ENCODE assay signal across 8 cellular contexts in the genomic region with DNA sequence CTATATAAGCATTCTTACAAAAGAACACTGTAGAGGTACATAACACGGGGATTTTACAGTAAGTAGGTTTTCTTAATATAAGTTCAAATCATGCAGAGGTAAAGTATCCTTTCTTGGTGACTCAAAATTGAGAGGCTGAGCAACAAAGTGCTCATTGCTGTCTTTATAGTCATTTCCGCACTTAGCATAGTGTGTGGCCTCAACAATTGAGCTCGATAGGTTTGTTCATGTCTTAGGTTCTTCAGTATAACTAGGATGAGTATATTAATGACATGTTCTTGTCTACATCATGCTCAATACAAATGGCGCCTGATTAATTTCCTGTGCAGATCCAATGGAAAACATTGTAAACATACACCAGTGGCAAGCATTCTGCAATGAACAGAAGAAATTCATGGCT. TPM values are rescaled to one million over a fixed set of nuclear protein-coding genes. Genes with fewer than 3 reads are reported as not detected.
A peak's percentile ranks its signal among the peaks of the same experiment; 100 is the strongest.
DNase-seq lines count a peak whose midpoint lies in the region; ATAC-seq and TF ChIP-seq lines count a peak whose summit lies in the region.

No MANE protein-coding gene starts in this region.

- H3K4me2 ChIP-seq in GM23338, result peak overlapping the region; percentile 86

- no peaks in the 10 kb centered on the region for H3K36me3 ChIP-seq in GM23338 (ENCODE audit: insufficient read depth)

- no peak overlapping the region for H3K27ac Mint-ChIP-seq in GM23338
- H3K27ac Mint-ChIP-seq in activated T-helper 2 cell treated with anti-CD3 and anti-CD28 coated beads, Interferon-gamma antibody, Interleukin-2, Interleukin-4, amounts not matched to agents 10 μg/mL and 5 μg/mL and 100 μg/mL, durations not matched to agents 14 hours and 24 hours and 36 hours, result peak overlapping the region; percentile 78

- ATAC-seq in GM23338 (no peak), GM19023 (IDR thresholded peaks at IDR 0.05; ENCODE audit: unreplicated experiment) (no peak)

- TF ChIP-seq CTCF in AG04449 (IDR thresholded peaks at IDR 0.05; ENCODE audit: insufficient read depth, low read length, missing control alignments), result no peak
- TF ChIP-seq CTCF in GM23338 (conservative IDR thresholded peaks at IDR 0.05; ENCODE audit: low read depth in 2 of 2), result no peak

- intact Hi-C loops in activated T-helper 2 cell treated with anti-CD3 and anti-CD28 coated beads, Interferon-gamma antibody, Interleukin-2, Interleukin-4, amounts not matched to agents 10 μg/mL and 5 μg/mL and 100 μg/mL, durations not matched to agents 14 hours and 24 hours and 36 hours (cut with micrococcal nuclease), result loop anchor here (1.0 to 2.0 kb wide), 4 partner anchors 61 to 865 kb away; partner anchors contain the start of gene VPS36

- H3K9me2 ChIP-seq in GM23338 (ENCODE audit: insufficient read depth), result no peaks in the 10 kb centered on the region

- H3K4me1 ChIP-seq in GM23338 (ENCODE audit: insufficient read depth), result peaks cover 52% of the 10 kb centered on the region

- no peaks in the 10 kb centered on the region for H3K9me3 Mint-ChIP-seq in GM23338
- H3K9me3 Mint-ChIP-seq in activated T-helper 2 cell treated with anti-CD3 and anti-CD28 coated beads, Interferon-gamma antibody, Interleukin-2, Interleukin-4, amounts not matched to agents 10 μg/mL and 5 μg/mL and 100 μg/mL, durations not matched to agents 14 hours and 24 hours and 36 hours, result no peaks in the 10 kb centered on the region

- H3F3A ChIP-seq in GM23338 (replicated peaks; ENCODE audit: low read depth), result no peaks in the 10 kb centered on the region; the same call in 1 of the 2 replicates

- H3K4me3 Mint-ChIP-seq in GM23338, result peak overlapping the region; percentile 96
- peak overlapping the region; percentile 93 for H3K4me3 Mint-ChIP-seq in activated T-helper 2 cell treated with anti-CD3 and anti-CD28 coated beads, Interferon-gamma antibody, Interleukin-2, Interleukin-4, amounts not matched to agents 10 μg/mL and 5 μg/mL and 100 μg/mL, durations not matched to agents 14 hours and 24 hours and 36 hours (ENCODE audit: low read depth)

- H3K4me1 Mint-ChIP-seq in GM23338, result peaks cover 59% of the 10 kb centered on the region
- H3K4me1 Mint-ChIP-seq in activated T-helper 2 cell treated with anti-CD3 and anti-CD28 coated beads, Interferon-gamma antibody, Interleukin-2, Interleukin-4, amounts not matched to agents 10 μg/mL and 5 μg/mL and 100 μg/mL, durations not matched to agents 14 hours and 24 hours and 36 hours (ENCODE audit: low read depth), result peaks cover 41% of the 10 kb centered on the region

- CTCF ChIA-PET in AG04449 (lab: Yijun Ruan, JAX), result interaction anchor here (0.8 to 2.9 kb wide), 14 partner anchors 10 to 229 kb away, joined by 3 to 18 read pairs (median 3); no protein-coding TSS in a partner anchor

- no peak overlapping the region for H2AFZ ChIP-seq in GM23338

- DNase-seq in AG04449 (ENCODE audit: low read depth, low spot score) (no peak), GM23338 (ENCODE audit: low spot score) (no peak), inferior parietal cortex (ENCODE audit: extremely low spot score) (peak; percentile 32), substantia nigra (lab: John Stamatoyannopoulos, UW) (no peak), cortex of kidney (lab: John Stamatoyannopoulos, UW) (no peak), NCI-H226 (no peak)
- no peak for DNase-seq in activated T-helper 2 cell treated with anti-CD3 and anti-CD28 coated beads, Interferon-gamma antibody, Interleukin-2, Interleukin-4, amounts not matched to agents 10 μg/mL and 5 μg/mL and 100 μg/mL, durations not matched to agents 14 hours and 24 hours and 36 hours (ENCODE audit: low spot score)

- peaks cover 2% of the 10 kb centered on the region; the same call in 1 of the 3 replicates for H3K36me3 Mint-ChIP-seq in GM23338 (ENCODE audit: low read depth)
- peaks cover 3% of the 10 kb centered on the region for H3K36me3 Mint-ChIP-seq in activated T-helper 2 cell treated with anti-CD3 and anti-CD28 coated beads, Interferon-gamma antibody, Interleukin-2, Interleukin-4, amounts not matched to agents 10 μg/mL and 5 μg/mL and 100 μg/mL, durations not matched to agents 14 hours and 24 hours and 36 hours (ENCODE audit: low read depth)

- H3K4me3 ChIP-seq in AG04449 (ENCODE audit: low read depth, low read length) (peak overlapping the region; percentile 92), GM23338 (peak overlapping the region; percentile 88)

- no peaks in the 10 kb centered on the region; the same call in 1 of the 2 replicates for H4K20me1 ChIP-seq in GM23338 (replicated peaks; ENCODE audit: insufficient read depth)

- H3K27me3 Mint-ChIP-seq in GM23338 (ENCODE audit: insufficient read depth, low read depth, poor library complexity), result peaks cover 4% of the 10 kb centered on the region
- H3K27me3 Mint-ChIP-seq in activated T-helper 2 cell treated with anti-CD3 and anti-CD28 coated beads, Interferon-gamma antibody, Interleukin-2, Interleukin-4, amounts not matched to agents 10 μg/mL and 5 μg/mL and 100 μg/mL, durations not matched to agents 14 hours and 24 hours and 36 hours (ENCODE audit: low read depth), result no peaks in the 10 kb centered on the region

- peaks cover 57% of the 10 kb centered on the region for H3K79me2 ChIP-seq in GM23338 (replicated peaks; ENCODE audit: insufficient read depth)

- no peaks in the 10 kb centered on the region for H3K27me3 ChIP-seq in GM23338 (ENCODE audit: insufficient read depth)

- no peak overlapping the region for H3K27ac ChIP-seq in GM23338 (ENCODE audit: low read depth)
- H3K27ac ChIP-seq in substantia nigra (ENCODE audit: low read depth, low read length, poor library complexity, severe bottlenecking), result peak overlapping the region; percentile 93

- POLR2A ChIA-PET in AG04449 (lab: Yijun Ruan, JAX), result interaction anchor here (1.0 to 3.2 kb wide), 3 partner anchors 133 to 212 kb away, joined by 3 to 46 read pairs (median 4); partner anchors contain the start of gene INTS6

TF ChIP-seq in GM23338, 12 proteins besides CTCF, POLR2A, EP300 and RAD21 (continues in another document):
- TF ChIP-seq REST (IDR thresholded peaks at IDR 0.05; ENCODE audit: unreplicated experiment), result no peak
- TF ChIP-seq, protein P1, sequence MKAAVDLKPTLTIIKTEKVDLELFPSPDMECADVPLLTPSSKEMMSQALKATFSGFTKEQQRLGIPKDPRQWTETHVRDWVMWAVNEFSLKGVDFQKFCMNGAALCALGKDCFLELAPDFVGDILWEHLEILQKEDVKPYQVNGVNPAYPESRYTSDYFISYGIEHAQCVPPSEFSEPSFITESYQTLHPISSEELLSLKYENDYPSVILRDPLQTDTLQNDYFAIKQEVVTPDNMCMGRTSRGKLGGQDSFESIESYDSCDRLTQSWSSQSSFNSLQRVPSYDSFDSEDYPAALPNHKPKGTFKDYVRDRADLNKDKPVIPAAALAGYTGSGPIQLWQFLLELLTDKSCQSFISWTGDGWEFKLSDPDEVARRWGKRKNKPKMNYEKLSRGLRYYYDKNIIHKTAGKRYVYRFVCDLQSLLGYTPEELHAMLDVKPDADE (IDR thresholded peaks at IDR 0.05), result no peak

RNA-seq across cellular contexts. Expression of gene WDFY2, which starts 1.4 kb away (rescaled TPM):
- 24.0 and 31.3 TPM in 2 replicates for total RNA-seq in GM23338 (2014; rRNA removed; shearing (Covaris generic))
- polyA plus RNA-seq in GM23338 (2016; fragmentation: Nextera tagmentation; extraction: Ambion mirVana), result 11.4 and 12.2 TPM in 2 replicates
- total RNA-seq in activated T-helper 2 cell treated with anti-CD3 and anti-CD28 coated beads, Interferon-gamma antibody, Interleukin-2, Interleukin-4, amounts not matched to agents 10 μg/mL and 5 μg/mL and 100 μg/mL, durations not matched to agents 14 hours and 24 hours and 36 hours, result 9.0 and 9.9 TPM in 2 replicates
